In genomic region chr19:2540646-2541454, GRCh38 we compare ENCODE assay signal across 9 cellular contexts.
DNase-seq lines count a peak whose midpoint lies in the region; ATAC-seq and TF ChIP-seq lines count a peak whose summit lies in the region.
"Had no signal": no experiment of that assay in that cellular context is flagged by ENCODE, and none has a peak within 500 bp of the region (broad histone marks: within the 10 kb centered on the region; RNA-seq: fewer than 3 reads in every experiment).

No MANE protein-coding gene starts in this region.

- ATAC-seq in activated T-cell treated with anti-CD3 and anti-CD28 coated beads, Interleukin-2, amount 50 U/mL, for 72 hours (replicated peaks in 1 of 2): no peak
- ATAC-seq in stimulated activated naive CD8-positive, alpha-beta T cell treated with anti-CD3 and anti-CD28 coated beads, Interleukin-15, amount 100 ng/mL, for 72 hours: no peak
- ATAC-seq: GM12878 had no signal

- H3K36me3 ChIP-seq in neuron (ENCODE audit: insufficient read depth, low read length): no peaks in the 10 kb centered on the region

- no peaks in the 10 kb centered on the region for H3K27me3 Mint-ChIP-seq in activated T-cell treated with anti-CD3 and anti-CD28 coated beads, Interleukin-2, amount 50 U/mL, for 72 hours (ENCODE audit: low read depth)
- no peaks in the 10 kb centered on the region for H3K27me3 Mint-ChIP-seq in stimulated activated naive CD8-positive, alpha-beta T cell treated with anti-CD3 and anti-CD28 coated beads, Interleukin-15, amount 100 ng/mL, for 72 hours

- H2AFZ ChIP-seq in neuron (ENCODE audit: low read depth, low read length): peak overlapping the region; percentile 57

- H3K4me3 Mint-ChIP-seq in activated T-cell treated with anti-CD3 and anti-CD28 coated beads, Interleukin-2, amount 50 U/mL, for 72 hours: no peak overlapping the region
- no peak overlapping the region for H3K4me3 Mint-ChIP-seq in stimulated activated naive CD8-positive, alpha-beta T cell treated with anti-CD3 and anti-CD28 coated beads, Interleukin-15, amount 100 ng/mL, for 72 hours

- H3K4me1 Mint-ChIP-seq in activated T-cell treated with anti-CD3 and anti-CD28 coated beads, Interleukin-2, amount 50 U/mL, for 72 hours (ENCODE audit: low read depth): peaks cover 38% of the 10 kb centered on the region
- H3K4me1 Mint-ChIP-seq in stimulated activated naive CD8-positive, alpha-beta T cell treated with anti-CD3 and anti-CD28 coated beads, Interleukin-15, amount 100 ng/mL, for 72 hours: peaks cover 48% of the 10 kb centered on the region

- no peaks in the 10 kb centered on the region for H3K9me3 Mint-ChIP-seq in activated T-cell treated with anti-CD3 and anti-CD28 coated beads, Interleukin-2, amount 50 U/mL, for 72 hours
- no peaks in the 10 kb centered on the region for H3K9me3 Mint-ChIP-seq in stimulated activated naive CD8-positive, alpha-beta T cell treated with anti-CD3 and anti-CD28 coated beads, Interleukin-15, amount 100 ng/mL, for 72 hours

- H3K9me3 ChIP-seq in neuron (ENCODE audit: low read length): no peaks in the 10 kb centered on the region

- peaks cover 0 to 3% of the 10 kb centered on the region in 2 donors for H3K36me3 Mint-ChIP-seq in activated T-cell treated with anti-CD3 and anti-CD28 coated beads, Interleukin-2, amount 50 U/mL, for 72 hours (ENCODE audit: insufficient read depth in 2 of 2)

- peaks cover 25% of the 10 kb centered on the region for H3K4me1 ChIP-seq in neuron (ENCODE audit: insufficient read depth, low read length)

- peak overlapping the region; percentile 43 for H3K4me3 ChIP-seq in AG10803 (ENCODE audit: low read length)
- H3K4me3 ChIP-seq in fibroblast of pulmonary artery (replicated peaks; ENCODE audit: low read depth, low read length): peak overlapping the region; percentile 25
- peak overlapping the region; percentile 38 for H3K4me3 ChIP-seq in neuron (ENCODE audit: low read length)
- H3K4me3 ChIP-seq: GM12878 had no signal

- H3K27ac Mint-ChIP-seq in activated T-cell treated with anti-CD3 and anti-CD28 coated beads, Interleukin-2, amount 50 U/mL, for 72 hours: no peak overlapping the region
- H3K27ac Mint-ChIP-seq in stimulated activated naive CD8-positive, alpha-beta T cell treated with anti-CD3 and anti-CD28 coated beads, Interleukin-15, amount 100 ng/mL, for 72 hours: no peak overlapping the region

- no peaks in the 10 kb centered on the region for H3K27me3 ChIP-seq in neuron (ENCODE audit: insufficient read depth, low read length)

- DNase-seq in AG10803 (ENCODE audit: low read depth) (peak; percentile 100), RPMI8226 (peak; percentile 1), fibroblast of pulmonary artery (ENCODE audit: low read depth) (peak; percentile 99), amygdala (lab: John Stamatoyannopoulos, UW) (no peak)
- DNase-seq in activated T-cell treated with anti-CD3 and anti-CD28 coated beads, Interleukin-2, amount 50 U/mL, for 72 hours: no peak
- no peak for DNase-seq in activated CD8-positive, alpha-beta memory T cell treated with anti-CD3 and anti-CD28 coated beads for 24 hours
- no peak for DNase-seq in stimulated activated naive CD8-positive, alpha-beta T cell treated with anti-CD3 and anti-CD28 coated beads, Interleukin-15, amount 100 ng/mL, for 72 hours

- TF ChIP-seq CTCF in AG10803 (conservative IDR thresholded peaks at IDR 0.05; ENCODE audit: low read length) (peak; percentile 38), fibroblast of pulmonary artery (IDR thresholded peaks at IDR 0.05; ENCODE audit: low read length, missing control alignments) (peak; percentile 34)

Comparison
In these comparisons a context has a peak if more than half of its experiments do, and no peak if none do; other contexts are left out.
1. DNase-seq: peak in AG10803 (single experiment), RPMI8226 (single experiment) and fibroblast of pulmonary artery (single experiment); none in activated T-cell treated with anti-CD3 and anti-CD28 coated beads, Interleukin-2, amount 50 U/mL, for 72 hours (0 of 2), activated CD8-positive, alpha-beta memory T cell treated with anti-CD3 and anti-CD28 coated beads for 24 hours (single experiment), stimulated activated naive CD8-positive, alpha-beta T cell treated with anti-CD3 and anti-CD28 coated beads, Interleukin-15, amount 100 ng/mL, for 72 hours (0 of 2) and amygdala (0 of 56).
2. Peak in every context shown above with its lines, with median percentiles within 50 percentile points of each other: H3K4me3 ChIP-seq.